20 cellular contexts compared by ENCODE assay signal in the genomic region with DNA sequence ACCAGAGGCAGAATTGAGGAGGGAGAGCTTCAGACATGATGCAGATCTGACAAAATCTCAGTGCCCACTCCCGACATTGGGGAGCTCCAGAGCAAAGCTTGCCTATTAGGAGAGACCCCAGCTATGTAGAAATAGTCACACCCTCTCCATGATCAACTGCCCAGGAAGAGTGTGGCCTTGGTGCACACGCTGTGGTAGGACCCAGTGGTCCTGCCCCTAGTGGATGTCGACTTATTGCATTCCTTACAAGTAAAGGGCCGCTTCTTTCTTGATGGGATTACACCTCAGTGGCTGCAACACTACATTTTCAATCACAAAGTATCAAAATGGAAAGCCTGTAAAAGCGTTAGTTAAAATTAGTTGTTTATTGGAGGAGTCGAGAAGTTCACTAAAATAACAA.
DNase-seq lines count a peak whose midpoint lies in the region; ATAC-seq, FAIRE-seq and TF ChIP-seq lines count a peak whose summit lies in the region.
"Had no signal": no experiment of that assay in that cellular context is flagged by ENCODE, and none has a peak within 500 bp of the region (broad histone marks: within the 10 kb centered on the region; RNA-seq: fewer than 3 reads in every experiment).

No MANE protein-coding gene starts in this region.

- no peak overlapping the region for H3K4me3 ChIP-seq in HepG2 (replicated peaks in 1 of 3; ENCODE audit: insufficient read depth in 1 of 3, low read depth in 2 of 3, low read length in 3 of 3)
- H3K4me3 ChIP-seq in right lobe of liver: no peak overlapping the region
- H3K4me3 ChIP-seq in OCI-LY3 (ENCODE audit: low read length): no peak overlapping the region
- H3K4me3 ChIP-seq: mucosa of descending colon had no signal

- H2AFZ ChIP-seq in HepG2 (ENCODE audit: low read length): no peak overlapping the region
- no peak overlapping the region for H2AFZ ChIP-seq in OCI-LY3 (ENCODE audit: low read depth, low read length)

- intact Hi-C loops in HepG2 (cut with micrococcal nuclease; ENCODE audit: unreplicated experiment) (no loop called here), right lobe of liver (cut with DNase I) (no loop called here)

- H3K9me3 ChIP-seq in HepG2 (ENCODE audit: low read length) (no peaks in the 10 kb centered on the region), right lobe of liver (no peaks in the 10 kb centered on the region), OCI-LY3 (ENCODE audit: insufficient read depth, low read length) (no peaks in the 10 kb centered on the region)
- H3K9me3 ChIP-seq: mucosa of descending colon had no signal

- WGBS in HepG2 (ENCODE audit: low lambda C conversion rate): 98% methylated on average over 6 of the region's 6 CpGs
- 100% methylated on average over 3 of the region's 6 CpGs for WGBS in right lobe of liver (ENCODE audit: insufficient coverage, low coverage, low lambda C conversion rate, missing lambda C conversion rate)

- no peak overlapping the region for H3K27ac ChIP-seq in HepG2 (ENCODE audit: extremely low read length, insufficient read depth, low read length)
- H3K27ac ChIP-seq in right lobe of liver: no peak overlapping the region
- H3K27ac ChIP-seq in OCI-LY3 (ENCODE audit: low read length): no peak overlapping the region
- H3K27ac ChIP-seq in epithelial cell of prostate: peak overlapping the region; percentile 98
- H3K27ac ChIP-seq: KMS-11 had no signal

- no peak for FAIRE-seq in HepG2 (lab: Jason Lieb, UNC)
- FAIRE-seq: bronchial epithelial cell, urothelium cell line had no signal

- TF ChIP-seq RAD21 in HepG2 (CRISPR knock-in tag; IDR thresholded peaks at IDR 0.05): no peak

- H3K36me3 ChIP-seq in HepG2 (replicated peaks in 1 of 2; ENCODE audit: control insufficient read depth in 1 of 2, insufficient read depth in 2 of 2, low read length in 2 of 2) (no peaks in the 10 kb centered on the region; a peak in 1 of 5 replicates), right lobe of liver (no peaks in the 10 kb centered on the region), OCI-LY3 (replicated peaks; ENCODE audit: low read depth, low read length) (peaks cover 11% of the 10 kb centered on the region)

- no peaks in the 10 kb centered on the region for H4K20me1 ChIP-seq in HepG2 (ENCODE audit: insufficient read depth, low read length)
- no peaks in the 10 kb centered on the region for H4K20me1 ChIP-seq in OCI-LY3 (ENCODE audit: insufficient read depth, low read length)

- no TSS peak for BruUV-seq in HepG2 (replicated peaks; lab: Mats Ljungman, UMichigan)

- DNase-seq in HepG2 (ENCODE audit: low spot score) (no peak), right lobe of liver (no peak), epithelial cell of prostate (ENCODE audit: low read depth, low spot score) (no peak), NCI-H146 (lab: John Stamatoyannopoulos, UW) (no peak), glomerular visceral epithelial cell (ENCODE audit: extremely low spot score) (no peak)
- DNase-seq: activated CD4-positive, alpha-beta T cell treated with anti-CD3 and anti-CD28 coated beads for 48 hours; activated naive CD8-positive, alpha-beta T cell treated with anti-CD3 and anti-CD28 coated beads, Interleukin-2, amount 50 U/mL, for 24 hours; dermis blood vessel endothelial cell; foreskin melanocyte; mucosa of descending colon; NCI-H2171; stimulated activated CD4-positive, alpha-beta T cell treated with anti-CD3 and anti-CD28 coated beads, Interleukin-12 subunit alpha, Interleukin-12 subunit beta, amount 100 ng/mL, for 4 hours; stimulated activated CD8-positive, alpha-beta memory T cell treated with anti-CD3 and anti-CD28 coated beads, Interleukin-4, amount 100 ng/mL, for 48 hours had no signal

- no peak for TF ChIP-seq CTCF in HepG2 (CRISPR knock-in tag; IDR thresholded peaks at IDR 0.05)
- TF ChIP-seq CTCF in right lobe of liver (IDR thresholded peaks at IDR 0.05): no peak
- 0 out of 2 replicates have a peak, but pooled peaks have one; percentile 7 for TF ChIP-seq CTCF in OCI-LY3 (IDR thresholded peaks at IDR 0.05; ENCODE audit: low read depth, low read length)

- TF ChIP-seq EP300 in HepG2 (IDR thresholded peaks at IDR 0.05; ENCODE audit: low read depth in 2 of 2, low read length in 2 of 2) (no peak), HepG2 (CRISPR knock-in tag; IDR thresholded peaks at IDR 0.05; ENCODE audit: borderline replicate concordance) (no peak)

- TF ChIP-seq POLR2A in HepG2 (IDR thresholded peaks at IDR 0.05; ENCODE audit: insufficient read depth in 1 of 2, low read depth in 2 of 2, low read length in 2 of 2) (no peak), right lobe of liver (IDR thresholded peaks at IDR 0.05) (no peak)

- in situ Hi-C loops in HepG2 (cut with HindIII; ENCODE audit: extremely low pct_ligation_motif_present, low pct_unique_long_range_greater_than_20kb): no loop called here

- H3K4me1 ChIP-seq in HepG2 (ENCODE audit: insufficient read depth, low read length): no peaks in the 10 kb centered on the region
- no peaks in the 10 kb centered on the region for H3K4me1 ChIP-seq in right lobe of liver
- H3K4me1 ChIP-seq in OCI-LY3 (ENCODE audit: low read length): peaks cover 28% of the 10 kb centered on the region

- CTCF ChIA-PET in HepG2 (lab: Yijun Ruan, JAX; ENCODE audit: low intra/inter-chr PET ratio, low total read pairs): no interaction called here

- H3K9ac ChIP-seq in HepG2 (ENCODE audit: insufficient read depth, low read depth, low read length) (no peak overlapping the region), OCI-LY3 (ENCODE audit: low read length) (no peak overlapping the region)
- H3K9ac ChIP-seq: KMS-11 had no signal

- ATAC-seq in HepG2 (peak; percentile 73), right lobe of liver (no peak), GM18858 (IDR thresholded peaks at IDR 0.05; ENCODE audit: unreplicated experiment) (no peak), HG02884 (IDR thresholded peaks at IDR 0.05; ENCODE audit: unreplicated experiment) (no peak)
- ATAC-seq: activated naive CD8-positive, alpha-beta T cell treated with anti-CD3 and anti-CD28 coated beads, Interleukin-2, amount 50 U/mL, for 24 hours; left lobe of liver; mucosa of descending colon had no signal

- POLR2A ChIA-PET in HepG2 (lab: Yijun Ruan, JAX): no interaction called here

- no peaks in the 10 kb centered on the region for H3K27me3 ChIP-seq in HepG2 (ENCODE audit: control insufficient read depth in 1 of 2, insufficient read depth in 2 of 2, low read length in 2 of 2)
- no peaks in the 10 kb centered on the region for H3K27me3 ChIP-seq in right lobe of liver
- no peaks in the 10 kb centered on the region for H3K27me3 ChIP-seq in OCI-LY3 (ENCODE audit: low read depth, low read length)

- no peaks in the 10 kb centered on the region for H3K79me2 ChIP-seq in HepG2 (ENCODE audit: insufficient read depth, low read length)
- no peaks in the 10 kb centered on the region for H3K79me2 ChIP-seq in OCI-LY3 (ENCODE audit: low read length)

- no peak overlapping the region for H3K4me2 ChIP-seq in HepG2 (ENCODE audit: low read depth, low read length)
- H3K4me2 ChIP-seq in OCI-LY3 (ENCODE audit: low read length): no peak overlapping the region
- H3K4me2 ChIP-seq: KMS-11 had no signal

TF ChIP-seq in HepG2, 621 proteins besides CTCF, POLR2A, EP300 and RAD21 (continues in another document):
- TF ChIP-seq RXRA (CRISPR knock-in tag; IDR thresholded peaks at IDR 0.05): no peak
- no peak for TF ChIP-seq ZNF30 (CRISPR knock-in tag; IDR thresholded peaks at IDR 0.05)
- TF ChIP-seq IRF9 (CRISPR knock-in tag; IDR thresholded peaks at IDR 0.05; ENCODE audit: borderline replicate concordance): no peak
- TF ChIP-seq ZNF10 (CRISPR knock-in tag; IDR thresholded peaks at IDR 0.05; ENCODE audit: borderline replicate concordance, low read depth): no peak
- no peak for TF ChIP-seq ZNF260 (CRISPR knock-in tag; IDR thresholded peaks at IDR 0.05; ENCODE audit: borderline replicate concordance, low read depth)
- no peak for TF ChIP-seq ZNF558 (CRISPR knock-in tag; IDR thresholded peaks at IDR 0.05; ENCODE audit: borderline replicate concordance)
- no peak for TF ChIP-seq ZNF609 (CRISPR knock-in tag; IDR thresholded peaks at IDR 0.05; ENCODE audit: borderline replicate concordance)
